Comparison of ENCODE assay signal across 22 cellular contexts in genomic region chr2:168363382-168364092, GRCh38.
DNase-seq lines count a peak whose midpoint lies in the region; ATAC-seq and TF ChIP-seq lines count a peak whose summit lies in the region.
"Had no signal": no experiment of that assay in that cellular context is flagged by ENCODE, and none has a peak within 500 bp of the region (broad histone marks: within the 10 kb centered on the region; RNA-seq: fewer than 3 reads in every experiment).

No MANE protein-coding gene starts in this region.

- TF ChIP-seq EP300 in gastroesophageal sphincter (IDR thresholded peaks at IDR 0.05) (no peak), sigmoid colon (IDR thresholded peaks at IDR 0.05) (no peak)

- no peaks in the 10 kb centered on the region for H3K27me3 Mint-ChIP-seq in activated CD4-positive, alpha-beta T cell treated with anti-CD3 and anti-CD28 coated beads, Interleukin-2, amount 10 ng/mL, durations not matched to agents 24 days and 14 days
- H3K27me3 Mint-ChIP-seq: activated naive CD4-positive, alpha-beta T cell treated with anti-CD3 and anti-CD28 coated beads, Interleukin-2, amount 50 U/mL, for 24 hours; natural killer cell treated with Interleukin-12 subunit alpha and Interleukin-12 subunit beta and Interleukin-15 and Interleukin-18, amount 100 ng/mL, for 72 hours had no signal

- H3K9me3 ChIP-seq in gastroesophageal sphincter (no peaks in the 10 kb centered on the region), sigmoid colon (no peaks in the 10 kb centered on the region)
- H3K9me3 ChIP-seq: breast epithelium, thyroid gland had no signal

- H3K4me3 ChIP-seq in gastroesophageal sphincter (no peak overlapping the region), sigmoid colon (no peak overlapping the region)
- H3K4me3 ChIP-seq: breast epithelium, thyroid gland had no signal

- TF ChIP-seq POLR2A in gastroesophageal sphincter (IDR thresholded peaks at IDR 0.05) (no peak), sigmoid colon (IDR thresholded peaks at IDR 0.05) (no peak)

- H3K4me3 Mint-ChIP-seq in activated CD4-positive, alpha-beta T cell treated with anti-CD3 and anti-CD28 coated beads, Interleukin-2, amount 10 ng/mL, durations not matched to agents 24 days and 14 days, result no peak overlapping the region
- H3K4me3 Mint-ChIP-seq: activated naive CD4-positive, alpha-beta T cell treated with anti-CD3 and anti-CD28 coated beads, Interleukin-2, amount 50 U/mL, for 24 hours; natural killer cell treated with Interleukin-12 subunit alpha and Interleukin-12 subunit beta and Interleukin-15 and Interleukin-18, amount 100 ng/mL, for 72 hours had no signal

- ATAC-seq in HG03159 (IDR thresholded peaks at IDR 0.05; ENCODE audit: unreplicated experiment), result peak; percentile 73
- no peak for ATAC-seq in gastroesophageal sphincter
- ATAC-seq: natural killer cell treated with Interleukin-12 subunit alpha and Interleukin-12 subunit beta and Interleukin-15 and Interleukin-18, amount 100 ng/mL, for 72 hours; Panc1 had no signal

- H3K27ac ChIP-seq in gastroesophageal sphincter, result no peak overlapping the region
- H3K27ac ChIP-seq in sigmoid colon, result no peak overlapping the region
- H3K27ac ChIP-seq: 22Rv1, breast epithelium, thyroid gland had no signal

- H3K9me3 Mint-ChIP-seq in activated CD4-positive, alpha-beta T cell treated with anti-CD3 and anti-CD28 coated beads, Interleukin-2, amount 10 ng/mL, durations not matched to agents 24 days and 14 days, result peaks cover 10% of the 10 kb centered on the region
- H3K9me3 Mint-ChIP-seq: activated naive CD4-positive, alpha-beta T cell treated with anti-CD3 and anti-CD28 coated beads, Interleukin-2, amount 50 U/mL, for 24 hours; natural killer cell treated with Interleukin-12 subunit alpha and Interleukin-12 subunit beta and Interleukin-15 and Interleukin-18, amount 100 ng/mL, for 72 hours had no signal

- no peaks in the 10 kb centered on the region for H3K27me3 ChIP-seq in gastroesophageal sphincter
- no peaks in the 10 kb centered on the region for H3K27me3 ChIP-seq in sigmoid colon
- H3K27me3 ChIP-seq: breast epithelium, thyroid gland had no signal

- H3K4me1 Mint-ChIP-seq in activated CD4-positive, alpha-beta T cell treated with anti-CD3 and anti-CD28 coated beads, Interleukin-2, amount 10 ng/mL, durations not matched to agents 24 days and 14 days, result peaks cover 5% of the 10 kb centered on the region

- TF ChIP-seq CTCF in gastroesophageal sphincter (IDR thresholded peaks at IDR 0.05) (no peak), sigmoid colon (IDR thresholded peaks at IDR 0.05) (no peak)

- 79 to 91% methylated on average over 4 of the region's 4 CpGs for WGBS in gastroesophageal sphincter (ENCODE audit: low coverage in 1 of 2), 2 donors
- 94 to 96% methylated on average over 4 of the region's 4 CpGs for WGBS in sigmoid colon, 2 donors

- no peak overlapping the region for H3K27ac Mint-ChIP-seq in activated CD4-positive, alpha-beta T cell treated with anti-CD3 and anti-CD28 coated beads, Interleukin-2, amount 10 ng/mL, durations not matched to agents 24 days and 14 days
- H3K27ac Mint-ChIP-seq: activated naive CD4-positive, alpha-beta T cell treated with anti-CD3 and anti-CD28 coated beads, Interleukin-2, amount 50 U/mL, for 24 hours; natural killer cell treated with Interleukin-12 subunit alpha and Interleukin-12 subunit beta and Interleukin-15 and Interleukin-18, amount 100 ng/mL, for 72 hours had no signal

- H3K4me1 ChIP-seq in gastroesophageal sphincter (no peaks in the 10 kb centered on the region), sigmoid colon (no peaks in the 10 kb centered on the region)
- H3K4me1 ChIP-seq: breast epithelium, thyroid gland had no signal

- H3K36me3 ChIP-seq in gastroesophageal sphincter, result no peaks in the 10 kb centered on the region
- H3K36me3 ChIP-seq in sigmoid colon, result no peaks in the 10 kb centered on the region
- H3K36me3 ChIP-seq: breast epithelium, thyroid gland had no signal

- DNase-seq in SIG-M5 treated with dmso at 0.1 percent for 504 hours (lab: John Stamatoyannopoulos, UW; ENCODE audit: unreplicated experiment) (peak; percentile 77), SIG-M5 (lab: John Stamatoyannopoulos, UW) (no peak), OCI-M1 (lab: John Stamatoyannopoulos, UW) (peak; percentile 56), NCI-H128 (lab: John Stamatoyannopoulos, UW; ENCODE audit: unreplicated experiment) (no peak), sigmoid colon (no peak)
- DNase-seq in activated CD4-positive, alpha-beta T cell treated with anti-CD3 and anti-CD28 coated beads, Interleukin-2, amount 10 ng/mL, durations not matched to agents 24 days and 14 days, result no peak
- DNase-seq: activated CD4-positive, CD25-positive, alpha-beta regulatory T cell treated with anti-CD3 and anti-CD28 coated beads, Interleukin-2, amount 50 U/mL, for 72 hours; C1 segment of cervical spinal cord; DND-41; effector CD8-positive, alpha-beta T cell; HCEC 1CT; NCI-H1417 treated with DMSO at 0.1 percent for 48 hours; NCI-H446 treated with DMSO at 0.1 percent for 48 hours; stimulated activated CD8-positive, alpha-beta memory T cell treated with anti-CD3 and anti-CD28 coated beads, Interleukin-4, amount 100 ng/mL, for 48 hours; thyroid gland had no signal

- no peaks in the 10 kb centered on the region for H3K36me3 Mint-ChIP-seq in activated CD4-positive, alpha-beta T cell treated with anti-CD3 and anti-CD28 coated beads, Interleukin-2, amount 10 ng/mL, durations not matched to agents 24 days and 14 days (ENCODE audit: low read depth)
- H3K36me3 Mint-ChIP-seq: activated naive CD4-positive, alpha-beta T cell treated with anti-CD3 and anti-CD28 coated beads, Interleukin-2, amount 50 U/mL, for 24 hours had no signal

- intact Hi-C loops in activated CD4-positive, alpha-beta T cell treated with anti-CD3 and anti-CD28 coated beads, Interleukin-2, amount 10 ng/mL, durations not matched to agents 24 days and 14 days (cut with micrococcal nuclease), result no loop called here
- intact Hi-C loops in sigmoid colon (cut with DNase I), result no loop called here

Comparison
In these comparisons a context has a peak if more than half of its experiments do, and no peak if none do; other contexts are left out.
1. DNase-seq: peak in SIG-M5 treated with dmso at 0.1 percent for 504 hours (single experiment) and OCI-M1 (single experiment); none in SIG-M5 (single experiment), NCI-H128 (single experiment), activated CD4-positive, alpha-beta T cell treated with anti-CD3 and anti-CD28 coated beads, Interleukin-2, amount 10 ng/mL, durations not matched to agents 24 days and 14 days (single experiment) and sigmoid colon (single experiment).